ENCODE assay signal across 10 cellular contexts in the genomic region with DNA sequence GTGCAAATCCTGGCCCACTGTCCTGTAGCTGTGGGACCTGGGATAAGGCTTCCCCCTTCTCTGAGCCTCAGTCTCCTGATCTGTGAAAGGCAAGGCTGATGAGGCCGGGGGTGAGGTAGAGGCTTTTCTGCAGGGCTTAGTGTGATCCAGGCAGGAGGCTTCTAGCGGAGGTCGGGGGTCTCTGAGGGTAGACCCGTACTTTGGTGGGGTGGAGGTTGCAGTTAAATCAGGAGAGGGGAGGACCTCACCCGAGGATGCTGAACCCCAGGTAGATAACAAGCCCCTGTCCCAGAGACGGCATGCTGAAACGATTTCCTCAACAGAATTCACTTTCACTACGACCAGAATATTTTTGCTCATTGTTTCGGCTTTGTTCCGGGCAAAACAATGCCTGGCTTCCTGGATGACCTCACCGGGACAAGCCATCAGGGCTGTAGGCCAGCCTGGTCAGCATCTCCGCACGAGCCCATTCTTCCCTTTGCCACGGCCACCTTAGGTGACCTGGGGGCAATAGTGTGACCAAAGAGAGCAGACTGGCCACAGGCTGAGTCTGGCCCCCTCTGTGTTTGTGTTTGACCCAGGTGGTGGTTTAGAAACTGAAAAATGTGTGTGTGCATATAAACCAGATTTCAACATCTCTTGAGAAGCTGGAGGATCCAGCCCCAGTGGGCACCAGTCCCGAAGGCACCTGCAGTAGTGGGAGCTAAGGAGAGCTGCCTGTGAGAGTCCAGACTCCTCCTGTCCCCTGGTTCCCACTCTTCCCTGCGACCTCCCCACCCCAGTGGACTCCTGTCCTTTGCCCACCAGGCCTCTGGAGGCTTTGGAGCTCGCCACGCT. TPM values are rescaled to one million over a fixed set of nuclear protein-coding genes. Genes with fewer than 3 reads are reported as not detected.
DNase-seq lines count a peak whose midpoint lies in the region; ATAC-seq and TF ChIP-seq lines count a peak whose summit lies in the region.
"Had no signal": no experiment of that assay in that cellular context is flagged by ENCODE, and none has a peak within 500 bp of the region (broad histone marks: within the 10 kb centered on the region; RNA-seq: fewer than 3 reads in every experiment).

No MANE protein-coding gene starts in this region.

- H3K27ac ChIP-seq in CD4-positive, CD25-positive, alpha-beta regulatory T cell (ENCODE audit: insufficient read depth, low read length, poor library complexity, severe bottlenecking) = peak overlapping the region; percentile 98
- H3K27ac ChIP-seq in effector memory CD4-positive, alpha-beta T cell (ENCODE audit: insufficient read depth, low read length, poor library complexity, severe bottlenecking) = peak overlapping the region; percentile 93
- peak overlapping the region; percentile 3 for H3K27ac ChIP-seq in trophoblast cell (ENCODE audit: low read depth, low read length)
- H3K27ac ChIP-seq in colonic mucosa = no peak overlapping the region

- peaks cover 0 to 88% (median 54%) of the 10 kb centered on the region in 4 donors for H3K4me1 Mint-ChIP-seq in CD4-positive, CD25-positive, alpha-beta regulatory T cell
- H3K4me1 Mint-ChIP-seq in IgD-negative memory B cell = peaks cover 38 to 65% (median 60%) of the 10 kb centered on the region in 3 donors

- H3K36me3 Mint-ChIP-seq in CD4-positive, CD25-positive, alpha-beta regulatory T cell = no peaks in the 10 kb centered on the region
- peaks cover 2% of the 10 kb centered on the region for H3K36me3 Mint-ChIP-seq in IgD-negative memory B cell

- H3K27ac Mint-ChIP-seq in CD4-positive, CD25-positive, alpha-beta regulatory T cell = peak overlapping the region; percentile 95 to 99 (median 99)
- peak overlapping the region in 2 of 3 donors; percentile 87 to 100 for H3K27ac Mint-ChIP-seq in IgD-negative memory B cell

- H3K79me1 ChIP-seq in trophoblast cell (ENCODE audit: low read length) = peaks cover 28% of the 10 kb centered on the region

- no peak overlapping the region for H2AFZ ChIP-seq in trophoblast cell (ENCODE audit: insufficient read depth, low read length, poor library complexity)

- peak overlapping the region; percentile 11 for H3K4me3 ChIP-seq in CD4-positive, CD25-positive, alpha-beta regulatory T cell (ENCODE audit: low read depth, low read length)
- H3K4me3 ChIP-seq in effector memory CD4-positive, alpha-beta T cell (ENCODE audit: insufficient read depth, low read depth, low read length, poor library complexity, severe bottlenecking) = no peak overlapping the region
- H3K4me3 ChIP-seq in trophoblast cell (ENCODE audit: low read depth, low read length) (no peak overlapping the region), colonic mucosa (no peak overlapping the region)

- no peak for ATAC-seq in CD4-positive, CD25-positive, alpha-beta regulatory T cell (ENCODE audit: low read depth in 2 of 2)
- no peak for ATAC-seq in GM19467 (IDR thresholded peaks at IDR 0.05; ENCODE audit: unreplicated experiment)
- ATAC-seq in HG03095 (IDR thresholded peaks at IDR 0.05; ENCODE audit: unreplicated experiment) = no peak

- H4K8ac ChIP-seq in trophoblast cell (ENCODE audit: low read depth, low read length) = peak overlapping the region; percentile 31

- peak overlapping the region; percentile 68 for H3K18ac ChIP-seq in trophoblast cell (ENCODE audit: low read length)

- H2BK12ac ChIP-seq in trophoblast cell (ENCODE audit: low read length) = peak overlapping the region; percentile 91

- H3K4me2 ChIP-seq in trophoblast cell (ENCODE audit: low read length) = no peak overlapping the region

- DNase-seq in CD4-positive, CD25-positive, alpha-beta regulatory T cell = no peak
- no peak for DNase-seq in effector memory CD4-positive, alpha-beta T cell
- peak; percentile 73 to 83 for DNase-seq in trophoblast cell
- DNase-seq in colonic mucosa = no peak
- DNase-seq in NCI-H82 treated with DMSO at 0.1 percent for 48 hours (lab: John Stamatoyannopoulos, UW; ENCODE audit: unreplicated experiment) = no peak
- DNase-seq: activated CD4-positive, alpha-beta T cell treated with anti-CD3 and anti-CD28 coated beads for 48 hours; stimulated activated CD4-positive, alpha-beta T cell treated with anti-CD3 and anti-CD28 coated beads, Interleukin-4, amount 100 ng/mL, for 4 hours had no signal

- H3K9ac ChIP-seq in trophoblast cell (ENCODE audit: low read length) = no peak overlapping the region
- H3K9ac ChIP-seq in colonic mucosa (ENCODE audit: low read depth in 2 of 2, low read length in 2 of 2) = no peak overlapping the region

- H2AK5ac ChIP-seq in trophoblast cell (ENCODE audit: low read length) = peak overlapping the region; percentile 1

- H3K79me2 ChIP-seq in trophoblast cell (ENCODE audit: control insufficient read depth, insufficient read depth, low read length, poor library complexity) = peaks cover 14% of the 10 kb centered on the region

- H3K23ac ChIP-seq in trophoblast cell (ENCODE audit: low read length) = no peak overlapping the region

- H3K4me3 Mint-ChIP-seq in CD4-positive, CD25-positive, alpha-beta regulatory T cell = peak overlapping the region; percentile 14 to 83 (median 75)
- H3K4me3 Mint-ChIP-seq in IgD-negative memory B cell = peak overlapping the region in 2 of 4 donors; percentile 33 to 64

- H3K27me3 ChIP-seq in CD4-positive, CD25-positive, alpha-beta regulatory T cell (ENCODE audit: control insufficient read depth, insufficient read depth, low read length) = no peaks in the 10 kb centered on the region
- no peaks in the 10 kb centered on the region for H3K27me3 ChIP-seq in effector memory CD4-positive, alpha-beta T cell (replicated peaks; ENCODE audit: control insufficient read depth, insufficient read depth, low read length, poor library complexity, severe bottlenecking)
- H3K27me3 ChIP-seq in trophoblast cell (ENCODE audit: insufficient read depth, low read length) (no peaks in the 10 kb centered on the region), colonic mucosa (no peaks in the 10 kb centered on the region)

- intact Hi-C loops in colonic mucosa (cut with DNase I) = no loop called here

- peaks cover 62% of the 10 kb centered on the region for H3K4me1 ChIP-seq in CD4-positive, CD25-positive, alpha-beta regulatory T cell (ENCODE audit: control insufficient read depth, insufficient read depth, low read length, poor library complexity, severe bottlenecking)
- H3K4me1 ChIP-seq in effector memory CD4-positive, alpha-beta T cell (ENCODE audit: control insufficient read depth, insufficient read depth, low read length, poor library complexity, severe bottlenecking) = peaks cover 49% of the 10 kb centered on the region
- H3K4me1 ChIP-seq in trophoblast cell (ENCODE audit: control insufficient read depth in 1 of 2, insufficient read depth in 2 of 2, low read length in 2 of 2) (peaks cover 40 to 47% of the 10 kb centered on the region in 2 experiments), colonic mucosa (peaks cover 32% of the 10 kb centered on the region)

- no peaks in the 10 kb centered on the region for H3K9me3 Mint-ChIP-seq in CD4-positive, CD25-positive, alpha-beta regulatory T cell
- no peaks in the 10 kb centered on the region for H3K9me3 Mint-ChIP-seq in IgD-negative memory B cell

- peak overlapping the region; percentile 54 for H2BK120ac ChIP-seq in trophoblast cell (ENCODE audit: insufficient read depth, low read length, poor library complexity)

- no peak for TF ChIP-seq CTCF in colonic mucosa (IDR thresholded peaks at IDR 0.05)

- H2BK5ac ChIP-seq in trophoblast cell (ENCODE audit: low read depth, low read length, poor library complexity) = peak overlapping the region; percentile 18

- no CpG with 5 or more reads among the region's 18 CpGs for WGBS in trophoblast cell (ENCODE audit: extremely low coverage, insufficient coverage, insufficient read length)

- no peaks in the 10 kb centered on the region for H3K27me3 Mint-ChIP-seq in CD4-positive, CD25-positive, alpha-beta regulatory T cell
- H3K27me3 Mint-ChIP-seq in IgD-negative memory B cell = no peaks in the 10 kb centered on the region

- H4K12ac ChIP-seq in trophoblast cell (ENCODE audit: low read depth, low read length) = no peak overlapping the region

- peak overlapping the region; percentile 8 for H3K4ac ChIP-seq in trophoblast cell (ENCODE audit: low read depth, low read length)

- H3K9me3 ChIP-seq in CD4-positive, CD25-positive, alpha-beta regulatory T cell (ENCODE audit: control insufficient read depth in 2 of 2, low read length in 2 of 2) = no peaks in the 10 kb centered on the region
- H3K9me3 ChIP-seq in effector memory CD4-positive, alpha-beta T cell (ENCODE audit: control insufficient read depth, low read length) = no peaks in the 10 kb centered on the region
- H3K9me3 ChIP-seq in trophoblast cell (ENCODE audit: insufficient read depth, low read depth, low read length) (no peaks in the 10 kb centered on the region), colonic mucosa (no peaks in the 10 kb centered on the region)

- peak overlapping the region; percentile 9 for H4K91ac ChIP-seq in trophoblast cell (ENCODE audit: low read depth, low read length)

- H3K14ac ChIP-seq in trophoblast cell (ENCODE audit: low read length) = peak overlapping the region; percentile 51

- peaks cover 5% of the 10 kb centered on the region for H3K36me3 ChIP-seq in CD4-positive, CD25-positive, alpha-beta regulatory T cell (ENCODE audit: control insufficient read depth, insufficient read depth, low read length)
- H3K36me3 ChIP-seq in effector memory CD4-positive, alpha-beta T cell (ENCODE audit: control insufficient read depth, insufficient read depth, low read length) = no peaks in the 10 kb centered on the region
- H3K36me3 ChIP-seq in trophoblast cell (ENCODE audit: control insufficient read depth in 1 of 2, insufficient read depth in 2 of 2, low read length in 2 of 2) (peaks cover 7 to 13% of the 10 kb centered on the region in 2 experiments), colonic mucosa (no peaks in the 10 kb centered on the region)

RNA-seq across cellular contexts. Expression of gene SLC6A6, which starts 33.0 kb away (rescaled TPM):
- total RNA-seq in CD4-positive, CD25-positive, alpha-beta regulatory T cell = 73.3 TPM
- 10 to 100 TPM in 1 of 4 donors, 1 to 10 TPM in 3; 6.9 to 12.9 (median 8.2) TPM for polyA plus RNA-seq in CD4-positive, CD25-positive, alpha-beta regulatory T cell
- polyA plus RNA-seq in IgD-negative memory B cell = 7.6 TPM
- 64.5 and 69.3 TPM in 2 replicates for polyA plus RNA-seq in trophoblast cell (2013)
- 10 to 100 TPM in 1 of 2 donors, 1 to 10 TPM in 1; 7.2 to 13.0 TPM for total RNA-seq in colonic mucosa

Comparison
In these comparisons a context has a peak if more than half of its experiments do, and no peak if none do; other contexts are left out.
1. DNase-seq: peak in trophoblast cell (2 of 2); none in CD4-positive, CD25-positive, alpha-beta regulatory T cell (0 of 3), effector memory CD4-positive, alpha-beta T cell (0 of 3), colonic mucosa (single experiment) and NCI-H82 treated with DMSO at 0.1 percent for 48 hours (single experiment).